Comparison of ENCODE assay signal across 1 cellular context in the genomic region with DNA sequence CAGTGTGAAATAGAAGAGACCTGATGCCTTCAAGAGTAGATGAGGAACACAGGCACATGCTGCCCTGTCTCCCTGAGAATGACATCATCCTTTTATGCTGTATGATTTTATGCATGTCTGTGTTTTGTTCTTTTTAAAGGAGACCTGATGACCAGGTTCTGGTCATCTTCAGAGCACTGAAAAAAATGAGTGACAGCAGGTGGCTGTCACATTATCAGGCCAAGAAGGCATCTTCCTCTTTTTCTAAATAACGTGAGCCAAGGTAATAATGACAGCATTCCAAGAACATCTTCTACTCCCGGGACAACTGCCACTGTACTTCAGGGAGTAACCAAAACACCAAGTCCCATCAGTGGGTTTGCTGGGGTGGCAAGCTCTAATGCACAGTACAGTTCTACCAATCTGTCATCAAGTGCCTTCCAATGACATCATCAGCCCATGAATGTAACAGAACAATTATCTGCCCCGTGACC.
TF ChIP-seq lines count a peak whose summit lies in the region.

No MANE protein-coding gene starts in this region.

TF ChIP-seq in HEK293, 187 proteins besides CTCF, POLR2A, EP300 and RAD21 (continued from another document and continues in another):
- TF ChIP-seq, protein P1, sequence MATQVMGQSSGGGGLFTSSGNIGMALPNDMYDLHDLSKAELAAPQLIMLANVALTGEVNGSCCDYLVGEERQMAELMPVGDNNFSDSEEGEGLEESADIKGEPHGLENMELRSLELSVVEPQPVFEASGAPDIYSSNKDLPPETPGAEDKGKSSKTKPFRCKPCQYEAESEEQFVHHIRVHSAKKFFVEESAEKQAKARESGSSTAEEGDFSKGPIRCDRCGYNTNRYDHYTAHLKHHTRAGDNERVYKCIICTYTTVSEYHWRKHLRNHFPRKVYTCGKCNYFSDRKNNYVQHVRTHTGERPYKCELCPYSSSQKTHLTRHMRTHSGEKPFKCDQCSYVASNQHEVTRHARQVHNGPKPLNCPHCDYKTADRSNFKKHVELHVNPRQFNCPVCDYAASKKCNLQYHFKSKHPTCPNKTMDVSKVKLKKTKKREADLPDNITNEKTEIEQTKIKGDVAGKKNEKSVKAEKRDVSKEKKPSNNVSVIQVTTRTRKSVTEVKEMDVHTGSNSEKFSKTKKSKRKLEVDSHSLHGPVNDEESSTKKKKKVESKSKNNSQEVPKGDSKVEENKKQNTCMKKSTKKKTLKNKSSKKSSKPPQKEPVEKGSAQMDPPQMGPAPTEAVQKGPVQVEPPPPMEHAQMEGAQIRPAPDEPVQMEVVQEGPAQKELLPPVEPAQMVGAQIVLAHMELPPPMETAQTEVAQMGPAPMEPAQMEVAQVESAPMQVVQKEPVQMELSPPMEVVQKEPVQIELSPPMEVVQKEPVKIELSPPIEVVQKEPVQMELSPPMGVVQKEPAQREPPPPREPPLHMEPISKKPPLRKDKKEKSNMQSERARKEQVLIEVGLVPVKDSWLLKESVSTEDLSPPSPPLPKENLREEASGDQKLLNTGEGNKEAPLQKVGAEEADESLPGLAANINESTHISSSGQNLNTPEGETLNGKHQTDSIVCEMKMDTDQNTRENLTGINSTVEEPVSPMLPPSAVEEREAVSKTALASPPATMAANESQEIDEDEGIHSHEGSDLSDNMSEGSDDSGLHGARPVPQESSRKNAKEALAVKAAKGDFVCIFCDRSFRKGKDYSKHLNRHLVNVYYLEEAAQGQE (tag by site-specific recombination; IDR thresholded peaks at IDR 0.05) = no peak
- TF ChIP-seq, protein P2, sequence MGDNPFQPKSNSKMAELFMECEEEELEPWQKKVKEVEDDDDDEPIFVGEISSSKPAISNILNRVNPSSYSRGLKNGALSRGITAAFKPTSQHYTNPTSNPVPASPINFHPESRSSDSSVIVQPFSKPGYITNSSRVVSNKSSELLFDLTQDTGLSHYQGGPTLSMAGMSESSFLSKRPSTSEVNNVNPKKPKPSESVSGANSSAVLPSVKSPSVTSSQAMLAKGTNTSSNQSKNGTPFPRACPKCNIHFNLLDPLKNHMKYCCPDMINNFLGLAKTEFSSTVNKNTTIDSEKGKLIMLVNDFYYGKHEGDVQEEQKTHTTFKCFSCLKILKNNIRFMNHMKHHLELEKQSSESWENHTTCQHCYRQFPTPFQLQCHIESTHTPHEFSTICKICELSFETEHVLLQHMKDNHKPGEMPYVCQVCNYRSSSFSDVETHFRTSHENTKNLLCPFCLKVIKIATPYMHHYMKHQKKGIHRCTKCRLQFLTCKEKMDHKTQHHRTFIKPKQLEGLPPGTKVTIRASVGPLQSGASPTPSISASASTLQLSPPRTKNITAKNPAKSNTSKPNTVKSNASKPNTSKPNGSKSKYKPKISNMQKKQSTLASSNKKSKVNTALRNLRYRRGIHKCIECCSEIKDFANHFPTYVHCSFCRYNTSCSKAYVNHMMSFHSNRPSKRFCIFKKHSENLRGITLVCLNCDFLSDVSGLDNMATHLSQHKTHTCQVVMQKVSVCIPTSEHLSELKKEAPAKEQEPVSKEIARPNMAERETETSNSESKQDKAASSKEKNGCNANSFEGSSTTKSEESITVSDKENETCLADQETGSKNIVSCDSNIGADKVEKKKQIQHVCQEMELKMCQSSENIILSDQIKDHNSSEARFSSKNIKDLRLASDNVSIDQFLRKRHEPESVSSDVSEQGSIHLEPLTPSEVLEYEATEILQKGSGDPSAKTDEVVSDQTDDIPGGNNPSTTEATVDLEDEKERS (tag by site-specific recombination; IDR thresholded peaks at IDR 0.05) = no peak
- TF ChIP-seq IKZF3 (tag by site-specific recombination; IDR thresholded peaks at IDR 0.05) = peak; percentile 29; the same call in 1 of the 2 replicates
- no peak for TF ChIP-seq KLF1 (tag by site-specific recombination; IDR thresholded peaks at IDR 0.05)
- TF ChIP-seq, protein P3, sequence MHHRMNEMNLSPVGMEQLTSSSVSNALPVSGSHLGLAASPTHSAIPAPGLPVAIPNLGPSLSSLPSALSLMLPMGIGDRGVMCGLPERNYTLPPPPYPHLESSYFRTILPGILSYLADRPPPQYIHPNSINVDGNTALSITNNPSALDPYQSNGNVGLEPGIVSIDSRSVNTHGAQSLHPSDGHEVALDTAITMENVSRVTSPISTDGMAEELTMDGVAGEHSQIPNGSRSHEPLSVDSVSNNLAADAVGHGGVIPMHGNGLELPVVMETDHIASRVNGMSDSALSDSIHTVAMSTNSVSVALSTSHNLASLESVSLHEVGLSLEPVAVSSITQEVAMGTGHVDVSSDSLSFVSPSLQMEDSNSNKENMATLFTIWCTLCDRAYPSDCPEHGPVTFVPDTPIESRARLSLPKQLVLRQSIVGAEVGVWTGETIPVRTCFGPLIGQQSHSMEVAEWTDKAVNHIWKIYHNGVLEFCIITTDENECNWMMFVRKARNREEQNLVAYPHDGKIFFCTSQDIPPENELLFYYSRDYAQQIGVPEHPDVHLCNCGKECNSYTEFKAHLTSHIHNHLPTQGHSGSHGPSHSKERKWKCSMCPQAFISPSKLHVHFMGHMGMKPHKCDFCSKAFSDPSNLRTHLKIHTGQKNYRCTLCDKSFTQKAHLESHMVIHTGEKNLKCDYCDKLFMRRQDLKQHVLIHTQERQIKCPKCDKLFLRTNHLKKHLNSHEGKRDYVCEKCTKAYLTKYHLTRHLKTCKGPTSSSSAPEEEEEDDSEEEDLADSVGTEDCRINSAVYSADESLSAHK (tag by site-specific recombination; IDR thresholded peaks at IDR 0.05) = no peak
- no peak for TF ChIP-seq ZNF292 (tag by site-specific recombination; IDR thresholded peaks at IDR 0.05; ENCODE audit: borderline replicate concordance, low read depth)
- no peak for TF ChIP-seq ZNF76 (tag by site-specific recombination; IDR thresholded peaks at IDR 0.05; ENCODE audit: borderline replicate concordance, low read depth)
- TF ChIP-seq ZSCAN30 (tag by site-specific recombination; IDR thresholded peaks at IDR 0.05) = no peak
- no peak for TF ChIP-seq ZNF37A (tag by site-specific recombination; IDR thresholded peaks at IDR 0.05)
- no peak for TF ChIP-seq ZNF138 (tag by site-specific recombination; IDR thresholded peaks at IDR 0.05; ENCODE audit: borderline replicate concordance)
- no peak for TF ChIP-seq ZFP37 (tag by site-specific recombination; IDR thresholded peaks at IDR 0.05)
- no peak for TF ChIP-seq ZNF707 (tag by site-specific recombination; IDR thresholded peaks at IDR 0.05)
- TF ChIP-seq OSR2 (tag by site-specific recombination; IDR thresholded peaks at IDR 0.05) = peak; percentile 82
- no peak for TF ChIP-seq ZNF792 (tag by site-specific recombination; IDR thresholded peaks at IDR 0.05)
- no peak for TF ChIP-seq ZNF585B (tag by site-specific recombination; IDR thresholded peaks at IDR 0.05)
- no peak for TF ChIP-seq ZNF560 (tag by site-specific recombination; IDR thresholded peaks at IDR 0.05; ENCODE audit: borderline replicate concordance)
- TF ChIP-seq, protein P4, sequence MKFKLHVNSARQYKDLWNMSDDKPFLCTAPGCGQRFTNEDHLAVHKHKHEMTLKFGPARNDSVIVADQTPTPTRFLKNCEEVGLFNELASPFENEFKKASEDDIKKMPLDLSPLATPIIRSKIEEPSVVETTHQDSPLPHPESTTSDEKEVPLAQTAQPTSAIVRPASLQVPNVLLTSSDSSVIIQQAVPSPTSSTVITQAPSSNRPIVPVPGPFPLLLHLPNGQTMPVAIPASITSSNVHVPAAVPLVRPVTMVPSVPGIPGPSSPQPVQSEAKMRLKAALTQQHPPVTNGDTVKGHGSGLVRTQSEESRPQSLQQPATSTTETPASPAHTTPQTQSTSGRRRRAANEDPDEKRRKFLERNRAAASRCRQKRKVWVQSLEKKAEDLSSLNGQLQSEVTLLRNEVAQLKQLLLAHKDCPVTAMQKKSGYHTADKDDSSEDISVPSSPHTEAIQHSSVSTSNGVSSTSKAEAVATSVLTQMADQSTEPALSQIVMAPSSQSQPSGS (tag by site-specific recombination; IDR thresholded peaks at IDR 0.05; ENCODE audit: low read depth) = peak; percentile 94
- TF ChIP-seq ZNF555 (tag by site-specific recombination; conservative IDR thresholded peaks at IDR 0.05) = no peak
- no peak for TF ChIP-seq ZNF514 (tag by site-specific recombination; IDR thresholded peaks at IDR 0.05)
- TF ChIP-seq, protein P5, sequence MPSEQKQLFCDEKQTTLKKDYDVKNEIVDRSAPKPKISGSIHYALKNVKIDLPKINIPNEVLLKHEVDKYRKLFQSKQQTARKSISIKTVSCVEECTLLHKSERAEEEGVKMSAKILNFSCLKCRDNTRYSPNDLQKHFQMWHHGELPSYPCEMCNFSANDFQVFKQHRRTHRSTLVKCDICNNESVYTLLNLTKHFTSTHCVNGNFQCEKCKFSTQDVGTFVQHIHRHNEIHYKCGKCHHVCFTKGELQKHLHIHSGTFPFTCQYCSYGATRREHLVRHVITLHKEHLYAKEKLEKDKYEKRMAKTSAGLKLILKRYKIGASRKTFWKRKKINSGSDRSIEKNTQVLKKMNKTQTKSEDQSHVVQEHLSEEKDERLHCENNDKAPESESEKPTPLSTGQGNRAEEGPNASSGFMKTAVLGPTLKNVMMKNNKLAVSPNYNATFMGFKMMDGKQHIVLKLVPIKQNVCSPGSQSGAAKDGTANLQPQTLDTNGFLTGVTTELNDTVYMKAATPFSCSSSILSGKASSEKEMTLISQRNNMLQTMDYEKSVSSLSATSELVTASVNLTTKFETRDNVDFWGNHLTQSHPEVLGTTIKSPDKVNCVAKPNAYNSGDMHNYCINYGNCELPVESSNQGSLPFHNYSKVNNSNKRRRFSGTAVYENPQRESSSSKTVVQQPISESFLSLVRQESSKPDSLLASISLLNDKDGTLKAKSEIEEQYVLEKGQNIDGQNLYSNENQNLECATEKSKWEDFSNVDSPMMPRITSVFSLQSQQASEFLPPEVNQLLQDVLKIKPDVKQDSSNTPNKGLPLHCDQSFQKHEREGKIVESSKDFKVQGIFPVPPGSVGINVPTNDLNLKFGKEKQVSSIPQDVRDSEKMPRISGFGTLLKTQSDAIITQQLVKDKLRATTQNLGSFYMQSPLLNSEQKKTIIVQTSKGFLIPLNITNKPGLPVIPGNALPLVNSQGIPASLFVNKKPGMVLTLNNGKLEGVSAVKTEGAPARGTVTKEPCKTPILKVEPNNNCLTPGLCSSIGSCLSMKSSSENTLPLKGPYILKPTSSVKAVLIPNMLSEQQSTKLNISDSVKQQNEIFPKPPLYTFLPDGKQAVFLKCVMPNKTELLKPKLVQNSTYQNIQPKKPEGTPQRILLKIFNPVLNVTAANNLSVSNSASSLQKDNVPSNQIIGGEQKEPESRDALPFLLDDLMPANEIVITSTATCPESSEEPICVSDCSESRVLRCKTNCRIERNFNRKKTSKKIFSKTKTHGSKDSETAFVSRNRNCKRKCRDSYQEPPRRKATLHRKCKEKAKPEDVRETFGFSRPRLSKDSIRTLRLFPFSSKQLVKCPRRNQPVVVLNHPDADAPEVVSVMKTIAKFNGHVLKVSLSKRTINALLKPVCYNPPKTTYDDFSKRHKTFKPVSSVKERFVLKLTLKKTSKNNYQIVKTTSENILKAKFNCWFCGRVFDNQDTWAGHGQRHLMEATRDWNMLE (tag by site-specific recombination; conservative IDR thresholded peaks at IDR 0.05; ENCODE audit: low read depth) = 0 out of 2 replicates have a peak, but pooled peaks have one; percentile 40
- TF ChIP-seq HOXD13 (CRISPR knock-in tag; IDR thresholded peaks at IDR 0.05; ENCODE audit: borderline replicate concordance) = no peak
- no peak for TF ChIP-seq KLF16 (tag by site-specific recombination; IDR thresholded peaks at IDR 0.05)
- TF ChIP-seq KLF7 (tag by site-specific recombination; IDR thresholded peaks at IDR 0.05; ENCODE audit: borderline replicate concordance) = no peak
- TF ChIP-seq, protein P6, sequence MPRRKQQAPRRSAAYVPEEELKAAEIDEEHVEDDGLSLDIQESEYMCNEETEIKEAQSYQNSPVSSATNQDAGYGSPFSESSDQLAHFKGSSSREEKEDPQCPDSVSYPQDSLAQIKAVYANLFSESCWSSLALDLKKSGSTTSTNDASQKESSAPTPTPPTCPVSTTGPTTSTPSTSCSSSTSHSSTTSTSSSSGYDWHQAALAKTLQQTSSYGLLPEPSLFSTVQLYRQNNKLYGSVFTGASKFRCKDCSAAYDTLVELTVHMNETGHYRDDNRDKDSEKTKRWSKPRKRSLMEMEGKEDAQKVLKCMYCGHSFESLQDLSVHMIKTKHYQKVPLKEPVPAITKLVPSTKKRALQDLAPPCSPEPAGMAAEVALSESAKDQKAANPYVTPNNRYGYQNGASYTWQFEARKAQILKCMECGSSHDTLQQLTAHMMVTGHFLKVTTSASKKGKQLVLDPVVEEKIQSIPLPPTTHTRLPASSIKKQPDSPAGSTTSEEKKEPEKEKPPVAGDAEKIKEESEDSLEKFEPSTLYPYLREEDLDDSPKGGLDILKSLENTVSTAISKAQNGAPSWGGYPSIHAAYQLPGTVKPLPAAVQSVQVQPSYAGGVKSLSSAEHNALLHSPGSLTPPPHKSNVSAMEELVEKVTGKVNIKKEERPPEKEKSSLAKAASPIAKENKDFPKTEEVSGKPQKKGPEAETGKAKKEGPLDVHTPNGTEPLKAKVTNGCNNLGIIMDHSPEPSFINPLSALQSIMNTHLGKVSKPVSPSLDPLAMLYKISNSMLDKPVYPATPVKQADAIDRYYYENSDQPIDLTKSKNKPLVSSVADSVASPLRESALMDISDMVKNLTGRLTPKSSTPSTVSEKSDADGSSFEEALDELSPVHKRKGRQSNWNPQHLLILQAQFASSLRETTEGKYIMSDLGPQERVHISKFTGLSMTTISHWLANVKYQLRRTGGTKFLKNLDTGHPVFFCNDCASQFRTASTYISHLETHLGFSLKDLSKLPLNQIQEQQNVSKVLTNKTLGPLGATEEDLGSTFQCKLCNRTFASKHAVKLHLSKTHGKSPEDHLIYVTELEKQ (tag by site-specific recombination; IDR thresholded peaks at IDR 0.05; ENCODE audit: borderline replicate concordance) = no peak
- TF ChIP-seq ZNF530 (tag by site-specific recombination; IDR thresholded peaks at IDR 0.05; ENCODE audit: low read depth) = no peak
- TF ChIP-seq ZNF174 (tag by site-specific recombination; IDR thresholded peaks at IDR 0.05) = no peak
- TF ChIP-seq ZNF626 (tag by site-specific recombination; IDR thresholded peaks at IDR 0.05) = no peak
- no peak for TF ChIP-seq ZNF623 (tag by site-specific recombination; IDR thresholded peaks at IDR 0.05)
- TF ChIP-seq ZNF335 (tag by site-specific recombination; conservative IDR thresholded peaks at IDR 0.05) = peak; percentile 54; the same call in 1 of the 2 replicates
- no peak for TF ChIP-seq SP3 (tag by site-specific recombination; IDR thresholded peaks at IDR 0.05)
- no peak for TF ChIP-seq ZBTB7A (tag by site-specific recombination; IDR thresholded peaks at IDR 0.05; ENCODE audit: low read depth)
- TF ChIP-seq YY2 (tag by site-specific recombination; IDR thresholded peaks at IDR 0.05) = no peak
- TF ChIP-seq, protein P7, sequence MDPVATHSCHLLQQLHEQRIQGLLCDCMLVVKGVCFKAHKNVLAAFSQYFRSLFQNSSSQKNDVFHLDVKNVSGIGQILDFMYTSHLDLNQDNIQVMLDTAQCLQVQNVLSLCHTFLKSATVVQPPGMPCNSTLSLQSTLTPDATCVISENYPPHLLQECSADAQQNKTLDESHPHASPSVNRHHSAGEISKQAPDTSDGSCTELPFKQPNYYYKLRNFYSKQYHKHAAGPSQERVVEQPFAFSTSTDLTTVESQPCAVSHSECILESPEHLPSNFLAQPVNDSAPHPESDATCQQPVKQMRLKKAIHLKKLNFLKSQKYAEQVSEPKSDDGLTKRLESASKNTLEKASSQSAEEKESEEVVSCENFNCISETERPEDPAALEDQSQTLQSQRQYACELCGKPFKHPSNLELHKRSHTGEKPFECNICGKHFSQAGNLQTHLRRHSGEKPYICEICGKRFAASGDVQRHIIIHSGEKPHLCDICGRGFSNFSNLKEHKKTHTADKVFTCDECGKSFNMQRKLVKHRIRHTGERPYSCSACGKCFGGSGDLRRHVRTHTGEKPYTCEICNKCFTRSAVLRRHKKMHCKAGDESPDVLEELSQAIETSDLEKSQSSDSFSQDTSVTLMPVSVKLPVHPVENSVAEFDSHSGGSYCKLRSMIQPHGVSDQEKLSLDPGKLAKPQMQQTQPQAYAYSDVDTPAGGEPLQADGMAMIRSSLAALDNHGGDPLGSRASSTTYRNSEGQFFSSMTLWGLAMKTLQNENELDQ (tag by site-specific recombination; IDR thresholded peaks at IDR 0.05; ENCODE audit: low read depth) = no peak
- TF ChIP-seq FEZF1 (tag by site-specific recombination; IDR thresholded peaks at IDR 0.05) = 0 out of 2 replicates have a peak, but pooled peaks have one; percentile 15
